1 cellular context compared by ENCODE assay signal in the genomic region with DNA sequence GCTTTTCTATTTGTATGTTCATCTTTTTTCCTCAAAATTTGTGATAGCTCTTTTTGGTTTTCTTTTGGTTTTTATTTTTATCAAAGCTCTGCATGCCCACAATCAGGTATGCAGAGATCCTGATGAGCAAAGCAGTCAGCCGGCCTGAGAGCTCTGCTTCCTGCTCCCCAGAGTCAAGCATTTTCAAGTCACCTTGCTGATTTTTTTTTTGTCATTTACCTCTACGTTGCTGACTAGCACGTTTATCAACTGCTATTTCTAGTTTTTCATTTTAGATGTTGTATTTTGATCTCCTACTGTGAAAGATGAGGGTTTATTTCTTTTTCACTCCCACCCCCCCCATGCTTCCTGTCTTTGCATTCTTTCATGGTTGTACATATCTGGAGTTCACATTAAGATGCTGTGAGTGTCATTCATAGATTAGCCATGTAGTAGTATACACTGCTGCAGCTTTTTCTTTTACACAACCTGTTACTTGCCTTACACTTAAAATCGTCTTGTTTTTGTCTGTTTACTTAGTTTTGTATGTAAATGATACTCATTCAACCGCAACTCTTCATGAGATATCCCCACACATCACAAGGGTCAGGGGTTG.
TF ChIP-seq lines count a peak whose summit lies in the region.

No MANE protein-coding gene starts in this region.

TF ChIP-seq in IMR-90, 13 proteins besides CTCF, POLR2A, EP300 and RAD21:
- no peak for TF ChIP-seq RFX5 (IDR thresholded peaks at IDR 0.05; ENCODE audit: low read depth, low read length)
- TF ChIP-seq RCOR1 (IDR thresholded peaks at IDR 0.05; ENCODE audit: insufficient replicate concordance, low read length), result no peak
- TF ChIP-seq CHD1 (IDR thresholded peaks at IDR 0.05; ENCODE audit: low read depth, low read length), result no peak
- TF ChIP-seq, protein P1, sequence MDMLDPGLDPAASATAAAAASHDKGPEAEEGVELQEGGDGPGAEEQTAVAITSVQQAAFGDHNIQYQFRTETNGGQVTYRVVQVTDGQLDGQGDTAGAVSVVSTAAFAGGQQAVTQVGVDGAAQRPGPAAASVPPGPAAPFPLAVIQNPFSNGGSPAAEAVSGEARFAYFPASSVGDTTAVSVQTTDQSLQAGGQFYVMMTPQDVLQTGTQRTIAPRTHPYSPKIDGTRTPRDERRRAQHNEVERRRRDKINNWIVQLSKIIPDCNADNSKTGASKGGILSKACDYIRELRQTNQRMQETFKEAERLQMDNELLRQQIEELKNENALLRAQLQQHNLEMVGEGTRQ (IDR thresholded peaks at IDR 0.05; ENCODE audit: low read depth, low read length), result no peak
- no peak for TF ChIP-seq BHLHE40 (IDR thresholded peaks at IDR 0.05; ENCODE audit: low read depth, low read length)
- TF ChIP-seq MXI1 (IDR thresholded peaks at IDR 0.05; ENCODE audit: borderline replicate concordance, low read depth, low read length), result no peak
